15 cellular contexts compared by ENCODE assay signal in the genomic region with DNA sequence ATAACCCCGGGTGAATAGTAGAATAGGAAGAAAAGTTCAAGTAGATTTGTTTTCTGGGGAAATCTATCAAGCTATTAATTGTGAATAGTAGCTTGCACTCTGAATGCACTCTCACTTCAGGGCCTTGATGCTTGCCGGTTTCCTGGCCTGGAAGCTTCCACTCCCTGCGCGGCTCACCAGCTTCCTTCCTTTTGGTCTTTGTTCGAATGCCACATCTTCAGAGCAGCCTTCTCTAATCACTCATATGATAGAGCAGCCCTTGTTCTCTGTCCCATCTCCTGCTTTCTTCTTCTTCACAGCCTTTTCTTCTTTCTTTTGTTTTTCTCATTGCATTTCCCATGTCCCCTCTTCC.
"Had no signal": no experiment of that assay in that cellular context is flagged by ENCODE, and none has a peak within 500 bp of the region (broad histone marks: within the 10 kb centered on the region; RNA-seq: fewer than 3 reads in every experiment).

No MANE protein-coding gene starts in this region.

- H3K9me3 ChIP-seq: esophagus squamous epithelium, prostate gland, transverse colon had no signal

- H3K4me1 ChIP-seq: esophagus squamous epithelium had no signal

- DNase-seq: activated CD4-positive, alpha-beta memory T cell treated with anti-CD3 and anti-CD28 coated beads for 36 hours; activated naive CD4-positive, alpha-beta T cell treated with Interleukin-2 at 50 U/mL for 16 hours; activated T-cell treated with anti-CD3 and anti-CD28 coated beads for 4 hours; aorta; effector memory CD4-positive, alpha-beta T cell; esophagus squamous epithelium; hippocampal formation; transverse colon had no signal

- H3K36me3 ChIP-seq: esophagus squamous epithelium, prostate gland, transverse colon had no signal

- H3K36me3 Mint-ChIP-seq: activated CD4-positive, alpha-beta memory T cell treated with anti-CD3 and anti-CD28 coated beads for 36 hours had no signal

- H3K27ac ChIP-seq: esophagus squamous epithelium, SK-N-MC, skin epidermis, transverse colon had no signal

- H3K4me3 Mint-ChIP-seq: activated CD4-positive, alpha-beta memory T cell treated with anti-CD3 and anti-CD28 coated beads for 36 hours; dendritic cell treated with granulocyte-macrophage colony-stimulating factor and Interleukin-4, amounts not matched to agents 40 ng/mL and 50 ng/mL, for 4 days; memory B cell; neural crest cell; stimulated activated naive CD8-positive, alpha-beta T cell treated with anti-CD3 and anti-CD28 coated beads, Interleukin-15, Interleukin-2, amounts not matched to agents 100 ng/mL and 50 ng/mL, for 24 hours had no signal

- H3K27ac Mint-ChIP-seq: activated CD4-positive, alpha-beta memory T cell treated with anti-CD3 and anti-CD28 coated beads for 36 hours; dendritic cell treated with granulocyte-macrophage colony-stimulating factor and Interleukin-4, amounts not matched to agents 40 ng/mL and 50 ng/mL, for 4 days; memory B cell; stimulated activated naive CD8-positive, alpha-beta T cell treated with anti-CD3 and anti-CD28 coated beads, Interleukin-15, Interleukin-2, amounts not matched to agents 100 ng/mL and 50 ng/mL, for 24 hours had no signal

- H3K4me3 ChIP-seq: esophagus squamous epithelium, prostate gland, SK-N-MC, skin epidermis, transverse colon had no signal

- H3K27me3 Mint-ChIP-seq: dendritic cell treated with granulocyte-macrophage colony-stimulating factor and Interleukin-4, amounts not matched to agents 40 ng/mL and 50 ng/mL, for 4 days had no signal

- H3K27me3 ChIP-seq: esophagus squamous epithelium had no signal

- H3K9me3 Mint-ChIP-seq: activated CD4-positive, alpha-beta memory T cell treated with anti-CD3 and anti-CD28 coated beads for 36 hours; memory B cell; stimulated activated naive CD8-positive, alpha-beta T cell treated with anti-CD3 and anti-CD28 coated beads, Interleukin-15, Interleukin-2, amounts not matched to agents 100 ng/mL and 50 ng/mL, for 24 hours had no signal
